8 cellular contexts compared by ENCODE assay signal in genomic region chr2:160994141-160995002, GRCh38.
DNase-seq lines count a peak whose midpoint lies in the region; ATAC-seq, FAIRE-seq and TF ChIP-seq lines count a peak whose summit lies in the region.

No MANE protein-coding gene starts in this region.

- H3K27ac ChIP-seq in colonic mucosa: no peak overlapping the region

- DNase-seq in C1 segment of cervical spinal cord (lab: John Stamatoyannopoulos, UW): peak in 12 of 14 donors; percentile 4 to 52 (median 34)
- DNase-seq in GM19239 (ENCODE audit: insufficient read length, low spot score): peak; percentile 20
- DNase-seq in NCI-H460 (ENCODE audit: extremely low read depth, low read depth): peak; percentile 77
- peak; percentile 69 to 86 for DNase-seq in activated CD4-positive, alpha-beta T cell treated with anti-CD3 and anti-CD28 coated beads for 4 hours
- peak; percentile 81 for DNase-seq in colonic mucosa
- DNase-seq in lower leg skin (ENCODE audit: low spot score in 2 of 2): peak; percentile 89 to 90
- peak; percentile 21 to 52 (median 47) for DNase-seq in stimulated activated CD4-positive, alpha-beta T cell treated with anti-CD3 and anti-CD28 coated beads, TNF-alpha, amount 100 ng/mL, for 1 hour (ENCODE audit: low read depth in 3 of 3, low spot score in 1 of 3)

- no peak overlapping the region for H3K4me3 ChIP-seq in colonic mucosa
- no peak overlapping the region for H3K4me3 ChIP-seq in lower leg skin (ENCODE audit: low read depth, poor library complexity, severe bottlenecking)

- no peak for TF ChIP-seq POLR2A in lower leg skin (IDR thresholded peaks at IDR 0.05)

- no peaks in the 10 kb centered on the region for H3K9me3 ChIP-seq in colonic mucosa

- peak; percentile 88 for FAIRE-seq in GM19239 (lab: Jason Lieb, UNC)

- no peaks in the 10 kb centered on the region for H3K36me3 ChIP-seq in colonic mucosa

- no peaks in the 10 kb centered on the region for H3K4me1 ChIP-seq in colonic mucosa

- peak; percentile 85 for TF ChIP-seq CTCF in colonic mucosa (IDR thresholded peaks at IDR 0.05)
- no peak for TF ChIP-seq CTCF in lower leg skin (IDR thresholded peaks at IDR 0.05)

- ATAC-seq in HG03342 (IDR thresholded peaks at IDR 0.05; ENCODE audit: unreplicated experiment): peak; percentile 97

- no peak overlapping the region for H3K9ac ChIP-seq in colonic mucosa (ENCODE audit: low read depth in 2 of 2, low read length in 2 of 2)

- intact Hi-C loops in colonic mucosa (cut with DNase I): loop anchor here (5.0 to 10.0 kb wide), 2 partner anchors 730 to 887 kb away; no protein-coding TSS in a partner anchor
- intact Hi-C loops in lower leg skin (cut with DNase I; ENCODE audit: low total_unique reads): no loop called here

- H3K27me3 ChIP-seq in colonic mucosa: no peaks in the 10 kb centered on the region

- WGBS in lower leg skin, 2 donors: 46% methylated on average over 16 of the region's 16 CpGs

Comparison
In these comparisons a context has a peak if more than half of its experiments do, and no peak if none do; other contexts are left out.
1. DNase-seq: peak in every context shown above with its lines; median percentile 90 in lower leg skin; 81 in colonic mucosa; 78 in activated CD4-positive, alpha-beta T cell treated with anti-CD3 and anti-CD28 coated beads for 4 hours; 77 in NCI-H460; 47 in stimulated activated CD4-positive, alpha-beta T cell treated with anti-CD3 and anti-CD28 coated beads, TNF-alpha, amount 100 ng/mL, for 1 hour; 34 in C1 segment of cervical spinal cord; 20 in GM19239.